23 cellular contexts compared by ENCODE assay signal in genomic region chr17:66634193-66634592, GRCh38.
"Had no signal": no experiment of that assay in that cellular context is flagged by ENCODE, and none has a peak within 500 bp of the region (broad histone marks: within the 10 kb centered on the region; RNA-seq: fewer than 3 reads in every experiment).

No MANE protein-coding gene starts in this region.

- ATAC-seq: gastrocnemius medialis had no signal

- H3K27me3 ChIP-seq: esophagus squamous epithelium, gastrocnemius medialis, neutrophil, ovary, upper lobe of left lung had no signal

- H3K27ac ChIP-seq: coronary artery, esophagus squamous epithelium, gastrocnemius medialis, left ventricle myocardium inferior, neutrophil, ovary, prostate gland, upper lobe of left lung, WERI-Rb-1 had no signal

- H3K36me3 Mint-ChIP-seq: mesothelial cell of epicardium had no signal

- H3K9me3 Mint-ChIP-seq: activated naive CD8-positive, alpha-beta T cell treated with anti-CD3 and anti-CD28 coated beads, Interleukin-2, amount 10 ng/mL, durations not matched to agents 7 days and 5 days; endodermal cell; mesothelial cell of epicardium; naive thymus-derived CD8-positive, alpha-beta T cell had no signal

- H3K4me1 Mint-ChIP-seq: endodermal cell had no signal

- DNase-seq: activated CD4-positive, CD25-positive, alpha-beta regulatory T cell treated with anti-CD3 and anti-CD28 coated beads, Interleukin-2, amount 50 U/mL, for 72 hours; activated gamma-delta T cell treated with Interleukin-2 at 50 U/mL for 16 hours; activated naive CD8-positive, alpha-beta T cell treated with anti-CD3 and anti-CD28 coated beads, Interleukin-2, amount 10 ng/mL, durations not matched to agents 7 days and 5 days; activated T-cell treated with anti-CD3 and anti-CD28 coated beads, Interleukin-2, amount 50 U/mL, for 48 hours; amygdala; cerebellar nuclear complex; endodermal cell; esophagus squamous epithelium; gastrocnemius medialis; hippocampal formation; left ventricle myocardium inferior; mammary epithelial cell; naive thymus-derived CD8-positive, alpha-beta T cell; ovary; stimulated activated CD4-positive, alpha-beta T cell treated with anti-CD3 and anti-CD28 coated beads, Interleukin-2, amount 100 ng/mL, for 48 hours; stimulated activated CD8-positive, alpha-beta memory T cell treated with anti-CD3 and anti-CD28 coated beads, Interleukin-4, amount 100 ng/mL, for 48 hours; stimulated activated naive CD4-positive, alpha-beta T cell; upper lobe of left lung; WERI-Rb-1 had no signal

- H3K4me1 ChIP-seq: esophagus squamous epithelium, left ventricle myocardium inferior, prostate gland, upper lobe of left lung had no signal

- H3K4me3 Mint-ChIP-seq: endodermal cell, mesothelial cell of epicardium had no signal

- H3K9me3 ChIP-seq: esophagus squamous epithelium, gastrocnemius medialis, left ventricle myocardium inferior, neutrophil, ovary, prostate gland, upper lobe of left lung had no signal

- H3K27me3 Mint-ChIP-seq: activated naive CD8-positive, alpha-beta T cell treated with anti-CD3 and anti-CD28 coated beads, Interleukin-2, amount 10 ng/mL, durations not matched to agents 7 days and 5 days; naive thymus-derived CD8-positive, alpha-beta T cell had no signal

- H3K36me3 ChIP-seq: esophagus squamous epithelium, gastrocnemius medialis, left ventricle myocardium inferior, neutrophil, ovary, prostate gland, upper lobe of left lung, WERI-Rb-1 had no signal

- H3K4me3 ChIP-seq: coronary artery, esophagus squamous epithelium, gastrocnemius medialis, left ventricle myocardium inferior, ovary, prostate gland, upper lobe of left lung had no signal

- H3K27ac Mint-ChIP-seq: endodermal cell, mesothelial cell of epicardium had no signal
